8 cellular contexts compared by ENCODE assay signal in the genomic region with DNA sequence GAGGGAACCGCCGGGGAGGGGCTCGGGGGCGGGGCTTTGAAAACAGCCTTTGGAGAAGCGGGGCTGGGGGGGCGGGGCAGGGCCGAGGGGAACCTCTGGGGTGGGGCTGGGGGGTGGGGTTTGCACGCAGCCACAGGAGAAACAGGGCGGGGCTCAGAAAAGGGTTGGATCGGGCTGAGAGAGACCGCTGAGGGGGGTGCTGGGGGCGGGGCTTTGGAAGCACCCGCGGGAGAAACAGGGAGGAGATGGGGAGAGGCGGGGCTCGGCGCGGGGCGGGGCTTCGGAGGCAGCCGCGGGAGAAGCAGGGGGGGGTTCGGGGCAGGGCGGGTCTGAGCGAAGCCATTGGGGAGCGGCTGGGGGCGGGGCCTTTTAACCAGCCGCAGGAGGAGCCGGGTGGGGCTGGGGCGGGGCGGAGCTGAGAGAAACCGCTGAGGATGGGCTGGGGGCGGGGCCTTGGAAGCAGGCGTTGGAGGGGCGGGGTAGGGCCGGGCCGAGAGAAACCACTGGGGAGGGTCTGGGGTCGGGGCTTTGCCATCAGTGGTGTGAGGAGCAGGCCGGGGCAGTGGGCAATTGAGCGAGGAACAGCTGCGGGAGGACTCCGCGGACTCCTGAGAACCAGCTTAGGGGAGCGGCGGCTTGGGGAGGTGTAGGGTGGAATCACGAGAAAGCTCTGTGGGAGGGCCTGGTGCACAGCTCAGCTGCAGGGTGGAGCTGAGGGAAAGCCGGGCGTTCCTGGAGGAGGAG. TPM values are rescaled to one million over a fixed set of nuclear protein-coding genes. Genes with fewer than 3 reads are reported as not detected.
A peak's percentile ranks its signal among the peaks of the same experiment; 100 is the strongest.
DNase-seq lines count a peak whose midpoint lies in the region; ATAC-seq and TF ChIP-seq lines count a peak whose summit lies in the region.

No MANE protein-coding gene starts in this region.

- peak overlapping the region; percentile 88 for H3K4me3 Mint-ChIP-seq in activated naive CD4-positive, alpha-beta T cell treated with anti-CD3 and anti-CD28 coated beads, Interleukin-2, amount 50 U/mL, for 24 hours
- peak overlapping the region; percentile 90 for H3K4me3 Mint-ChIP-seq in glutamatergic neuron (ENCODE audit: unreplicated experiment)

- in situ Hi-C loops in Caki2 (cut with HindIII; ENCODE audit: low pct_unique_long_range_greater_than_20kb, low sequenced_read_pairs) (no loop called here), HAP-1 (cut with MboI; ENCODE audit: low sequenced_read_pairs) (no loop called here)

- H3K4me2 ChIP-seq in osteoblast (ENCODE audit: insufficient read depth, low read length), result peak overlapping the region; percentile 73

- no peaks in the 10 kb centered on the region for H3K9me3 ChIP-seq in HAP-1
- H3K9me3 ChIP-seq in osteoblast (ENCODE audit: low read depth, low read length), result no peaks in the 10 kb centered on the region
- no peaks in the 10 kb centered on the region for H3K9me3 ChIP-seq in suprapubic skin

- no peak overlapping the region for H2AFZ ChIP-seq in osteoblast (ENCODE audit: low read length)

- WGBS in suprapubic skin, result 53% methylated on average over 46 of the region's 48 CpGs

- no peaks in the 10 kb centered on the region for H3K9me3 Mint-ChIP-seq in activated naive CD4-positive, alpha-beta T cell treated with anti-CD3 and anti-CD28 coated beads, Interleukin-2, amount 50 U/mL, for 24 hours
- peaks cover 6% of the 10 kb centered on the region for H3K9me3 Mint-ChIP-seq in glutamatergic neuron (ENCODE audit: unreplicated experiment)

- ATAC-seq in SK-N-SH treated with all-trans-retinoic acid at 6 μM for 48 hours, result peak; percentile 83

- TF ChIP-seq POLR2A in suprapubic skin (IDR thresholded peaks at IDR 0.05), result peak in 1 of 2 donors; percentile 28

- DNase-seq in Caki2 (ENCODE audit: low read depth) (peak; percentile 68), HAP-1 (ENCODE audit: low spot score in 2 of 2) (peak; percentile 85 to 99), NCI-H1048 (lab: John Stamatoyannopoulos, UW) (peak; percentile 72), glutamatergic neuron (peak; percentile 91), osteoblast (ENCODE audit: insufficient read length, low spot score, missing footprints) (peak; percentile 86), suprapubic skin (ENCODE audit: low spot score in 2 of 2) (peak; percentile 96 to 97)

- peak overlapping the region; percentile 67 for H3K4me3 ChIP-seq in HAP-1
- peak overlapping the region; percentile 69 for H3K4me3 ChIP-seq in osteoblast (ENCODE audit: insufficient read depth, low read length)
- H3K4me3 ChIP-seq in suprapubic skin, result peak overlapping the region; percentile 62

- no peak for TF ChIP-seq EP300 in suprapubic skin (IDR thresholded peaks at IDR 0.05)

- peaks cover 2% of the 10 kb centered on the region; the same call in 1 of the 2 replicates for H3K4me1 ChIP-seq in HAP-1
- peaks cover 6% of the 10 kb centered on the region for H3K4me1 ChIP-seq in osteoblast (ENCODE audit: insufficient read depth, low read length)
- H3K4me1 ChIP-seq in suprapubic skin, result peaks cover 6% of the 10 kb centered on the region

- no peaks in the 10 kb centered on the region for H3K27me3 Mint-ChIP-seq in activated naive CD4-positive, alpha-beta T cell treated with anti-CD3 and anti-CD28 coated beads, Interleukin-2, amount 50 U/mL, for 24 hours
- peaks cover 2% of the 10 kb centered on the region for H3K27me3 Mint-ChIP-seq in glutamatergic neuron (ENCODE audit: unreplicated experiment)

- H3K36me3 Mint-ChIP-seq in activated naive CD4-positive, alpha-beta T cell treated with anti-CD3 and anti-CD28 coated beads, Interleukin-2, amount 50 U/mL, for 24 hours, result no peaks in the 10 kb centered on the region
- no peaks in the 10 kb centered on the region for H3K36me3 Mint-ChIP-seq in glutamatergic neuron (ENCODE audit: unreplicated experiment)

- no peaks in the 10 kb centered on the region for H4K20me1 ChIP-seq in osteoblast (ENCODE audit: insufficient read depth, low read length)

- peak overlapping the region; percentile 90 for H3K27ac Mint-ChIP-seq in activated naive CD4-positive, alpha-beta T cell treated with anti-CD3 and anti-CD28 coated beads, Interleukin-2, amount 50 U/mL, for 24 hours
- peak overlapping the region; percentile 94 for H3K27ac Mint-ChIP-seq in glutamatergic neuron (ENCODE audit: unreplicated experiment)

- peaks cover 12% of the 10 kb centered on the region for H3K79me2 ChIP-seq in osteoblast (ENCODE audit: insufficient read depth, low read length)

- H3K36me3 ChIP-seq in HAP-1 (replicated peaks) (peaks cover 3% of the 10 kb centered on the region; the same call in 1 of the 2 replicates), osteoblast (ENCODE audit: insufficient read depth, low read length) (no peaks in the 10 kb centered on the region), suprapubic skin (no peaks in the 10 kb centered on the region)

- no peak for TF ChIP-seq CTCF in glutamatergic neuron (IDR thresholded peaks at IDR 0.05; ENCODE audit: partially characterized antibody, unreplicated experiment)
- no peak for TF ChIP-seq CTCF in osteoblast (IDR thresholded peaks at IDR 0.05; ENCODE audit: extremely low read depth, low read depth, low read length)
- TF ChIP-seq CTCF in suprapubic skin (IDR thresholded peaks at IDR 0.05), result no peak

- no peaks in the 10 kb centered on the region for H3K4me1 Mint-ChIP-seq in activated naive CD4-positive, alpha-beta T cell treated with anti-CD3 and anti-CD28 coated beads, Interleukin-2, amount 50 U/mL, for 24 hours
- no peaks in the 10 kb centered on the region for H3K4me1 Mint-ChIP-seq in glutamatergic neuron (ENCODE audit: low read depth, unreplicated experiment)

- H3K27ac ChIP-seq in osteoblast (ENCODE audit: low read depth, low read length), result peak overlapping the region; percentile 87
- peak overlapping the region; percentile 94 for H3K27ac ChIP-seq in suprapubic skin

- H3K27me3 ChIP-seq in HAP-1 (ENCODE audit: low read depth), result no peaks in the 10 kb centered on the region
- no peaks in the 10 kb centered on the region for H3K27me3 ChIP-seq in osteoblast (ENCODE audit: insufficient read depth, low read length)
- no peaks in the 10 kb centered on the region for H3K27me3 ChIP-seq in suprapubic skin

TF ChIP-seq in SK-N-SH treated with all-trans-retinoic acid at 6 μM for 48 hours, 23 proteins besides CTCF, POLR2A, EP300 and RAD21:
- TF ChIP-seq ZNF8 (CRISPR knock-in tag; IDR thresholded peaks at IDR 0.05) (no peak), TCF4 (CRISPR knock-in tag; IDR thresholded peaks at IDR 0.05; ENCODE audit: borderline replicate concordance) (no peak), ZFP30 (CRISPR knock-in tag; IDR thresholded peaks at IDR 0.05) (no peak), TOX (CRISPR knock-in tag; IDR thresholded peaks at IDR 0.05; ENCODE audit: borderline replicate concordance) (no peak), ARNTL (CRISPR knock-in tag; IDR thresholded peaks at IDR 0.05; ENCODE audit: borderline replicate concordance, low read depth) (no peak)
- TF ChIP-seq, protein P1, sequence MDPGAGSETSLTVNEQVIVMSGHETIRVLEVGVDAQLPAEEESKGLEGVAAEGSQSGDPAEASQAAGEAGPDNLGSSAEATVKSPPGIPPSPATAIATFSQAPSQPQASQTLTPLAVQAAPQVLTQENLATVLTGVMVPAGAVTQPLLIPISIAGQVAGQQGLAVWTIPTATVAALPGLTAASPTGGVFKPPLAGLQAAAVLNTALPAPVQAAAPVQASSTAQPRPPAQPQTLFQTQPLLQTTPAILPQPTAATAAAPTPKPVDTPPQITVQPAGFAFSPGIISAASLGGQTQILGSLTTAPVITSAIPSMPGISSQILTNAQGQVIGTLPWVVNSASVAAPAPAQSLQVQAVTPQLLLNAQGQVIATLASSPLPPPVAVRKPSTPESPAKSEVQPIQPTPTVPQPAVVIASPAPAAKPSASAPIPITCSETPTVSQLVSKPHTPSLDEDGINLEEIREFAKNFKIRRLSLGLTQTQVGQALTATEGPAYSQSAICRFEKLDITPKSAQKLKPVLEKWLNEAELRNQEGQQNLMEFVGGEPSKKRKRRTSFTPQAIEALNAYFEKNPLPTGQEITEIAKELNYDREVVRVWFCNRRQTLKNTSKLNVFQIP (CRISPR knock-in tag; IDR thresholded peaks at IDR 0.05; ENCODE audit: borderline replicate concordance, low read depth), result no peak
- TF ChIP-seq, protein P2, sequence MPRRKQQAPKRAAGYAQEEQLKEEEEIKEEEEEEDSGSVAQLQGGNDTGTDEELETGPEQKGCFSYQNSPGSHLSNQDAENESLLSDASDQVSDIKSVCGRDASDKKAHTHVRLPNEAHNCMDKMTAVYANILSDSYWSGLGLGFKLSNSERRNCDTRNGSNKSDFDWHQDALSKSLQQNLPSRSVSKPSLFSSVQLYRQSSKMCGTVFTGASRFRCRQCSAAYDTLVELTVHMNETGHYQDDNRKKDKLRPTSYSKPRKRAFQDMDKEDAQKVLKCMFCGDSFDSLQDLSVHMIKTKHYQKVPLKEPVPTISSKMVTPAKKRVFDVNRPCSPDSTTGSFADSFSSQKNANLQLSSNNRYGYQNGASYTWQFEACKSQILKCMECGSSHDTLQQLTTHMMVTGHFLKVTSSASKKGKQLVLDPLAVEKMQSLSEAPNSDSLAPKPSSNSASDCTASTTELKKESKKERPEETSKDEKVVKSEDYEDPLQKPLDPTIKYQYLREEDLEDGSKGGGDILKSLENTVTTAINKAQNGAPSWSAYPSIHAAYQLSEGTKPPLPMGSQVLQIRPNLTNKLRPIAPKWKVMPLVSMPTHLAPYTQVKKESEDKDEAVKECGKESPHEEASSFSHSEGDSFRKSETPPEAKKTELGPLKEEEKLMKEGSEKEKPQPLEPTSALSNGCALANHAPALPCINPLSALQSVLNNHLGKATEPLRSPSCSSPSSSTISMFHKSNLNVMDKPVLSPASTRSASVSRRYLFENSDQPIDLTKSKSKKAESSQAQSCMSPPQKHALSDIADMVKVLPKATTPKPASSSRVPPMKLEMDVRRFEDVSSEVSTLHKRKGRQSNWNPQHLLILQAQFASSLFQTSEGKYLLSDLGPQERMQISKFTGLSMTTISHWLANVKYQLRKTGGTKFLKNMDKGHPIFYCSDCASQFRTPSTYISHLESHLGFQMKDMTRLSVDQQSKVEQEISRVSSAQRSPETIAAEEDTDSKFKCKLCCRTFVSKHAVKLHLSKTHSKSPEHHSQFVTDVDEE (CRISPR knock-in tag; IDR thresholded peaks at IDR 0.05), result no peak

RNA-seq across cellular contexts. Expression of a gene that starts 1.2 kb away (rescaled TPM):
- 52.0 and 55.3 TPM in 2 replicates for total RNA-seq in Caki2 (2014; rRNA removed; shearing (Covaris generic); ENCODE audit: low replicate concordance)
- total RNA-seq in glutamatergic neuron (ENCODE audit: unreplicated experiment) (53.0 TPM), osteoblast (18.5 and 18.9 TPM in 2 replicates), suprapubic skin (10 to 100 TPM; 15.3 to 49.2 (median 20.1) TPM)

RNA-seq across cellular contexts. Expression of a gene that starts 10.1 kb away (rescaled TPM):
- not detected in 2 replicates for total RNA-seq in Caki2 (2014; rRNA removed; shearing (Covaris generic); ENCODE audit: low replicate concordance)
- total RNA-seq in glutamatergic neuron (ENCODE audit: unreplicated experiment) (not detected), osteoblast (not detected in 2 replicates), suprapubic skin (not detected)

RNA-seq across cellular contexts. Expression of a gene that starts 58.5 kb away (rescaled TPM):
- not detected in 2 replicates for total RNA-seq in Caki2 (2014; rRNA removed; shearing (Covaris generic); ENCODE audit: low replicate concordance)
- not detected for total RNA-seq in glutamatergic neuron (ENCODE audit: unreplicated experiment)
- not detected in 2 replicates for total RNA-seq in osteoblast
- not detected for total RNA-seq in suprapubic skin

Comparison
In these comparisons a context has a peak if more than half of its experiments do, and no peak if none do; other contexts are left out.
1. Peak in every context shown above with its lines: DNase-seq, ATAC-seq, H3K4me3 ChIP-seq and H3K27ac ChIP-seq.